ENCODE assay signal across 19 cellular contexts in the genomic region with DNA sequence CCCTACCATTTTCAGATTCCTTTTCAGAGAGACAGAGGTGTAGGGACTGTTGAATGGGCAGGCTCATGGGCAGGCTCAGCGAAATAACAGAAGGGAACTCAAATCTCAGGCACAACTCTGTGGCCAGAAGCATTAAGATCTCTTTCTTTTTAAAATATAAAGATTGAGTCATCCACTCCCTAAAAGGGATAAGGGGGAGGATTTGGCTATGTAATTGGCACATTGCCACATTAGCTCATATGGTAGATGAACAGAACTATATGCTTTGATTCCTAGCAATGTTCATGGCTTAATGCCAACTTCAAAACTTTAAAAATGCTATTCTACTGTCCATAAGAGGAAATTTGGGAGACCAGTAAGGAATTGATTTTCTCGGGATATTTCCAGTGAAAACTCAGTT.
A peak's percentile ranks its signal among the peaks of the same experiment; 100 is the strongest.
DNase-seq lines count a peak whose midpoint lies in the region; FAIRE-seq and TF ChIP-seq lines count a peak whose summit lies in the region.
"Had no signal": no experiment of that assay in that cellular context is flagged by ENCODE, and none has a peak within 500 bp of the region (broad histone marks: within the 10 kb centered on the region; RNA-seq: fewer than 3 reads in every experiment).

No MANE protein-coding gene starts in this region.

- intact Hi-C loops in head of caudate nucleus (cut with DNase I): loop anchor here (10.0 kb wide), 2 partner anchors 242 to 652 kb away; no protein-coding TSS in a partner anchor

- no peak for FAIRE-seq in urothelium cell line (lab: Jason Lieb, UNC)
- FAIRE-seq: GM19239 had no signal

- in situ Hi-C loops in astrocyte of the spinal cord (cut with HindIII; ENCODE audit: low sequenced_read_pairs): no loop called here

- H3K4me3 ChIP-seq in astrocyte of the spinal cord (ENCODE audit: low read depth, low read length): no peak overlapping the region
- H3K4me3 ChIP-seq: ascending aorta, dorsolateral prefrontal cortex, esophagus squamous epithelium, right atrium auricular region, SK-N-MC, upper lobe of left lung had no signal

- no peak for TF ChIP-seq CTCF in astrocyte of the spinal cord (IDR thresholded peaks at IDR 0.05; ENCODE audit: low read depth, low read length)

- DNase-seq in NCI-H82 (lab: John Stamatoyannopoulos, UW): peak; percentile 39
- DNase-seq in NCI-H82 treated with DMSO at 0.1 percent for 48 hours (lab: John Stamatoyannopoulos, UW; ENCODE audit: unreplicated experiment): no peak
- DNase-seq in astrocyte of the spinal cord (ENCODE audit: low read depth, low spot score): peak; percentile 35
- DNase-seq in fibroblast of the conjunctiva (ENCODE audit: low read depth): peak; percentile 59
- peak; percentile 34 for DNase-seq in urothelium cell line (ENCODE audit: low spot score)
- no peak for DNase-seq in 8988T
- DNase-seq in activated naive CD4-positive, alpha-beta T cell (lab: John Stamatoyannopoulos, UW): no peak
- no peak for DNase-seq in head of caudate nucleus
- DNase-seq: activated CD4-positive, alpha-beta T cell treated with anti-CD3 and anti-CD28 coated beads for 4 hours; activated CD8-positive, alpha-beta memory T cell treated with anti-CD3 and anti-CD28 coated beads, Interleukin-2, amount 50 U/mL, for 4 hours; dorsolateral prefrontal cortex; esophagus squamous epithelium; NCI-H1436 treated with DMSO at 0.1 percent for 48 hours; stimulated activated naive CD8-positive, alpha-beta T cell treated with anti-CD3 and anti-CD28 coated beads, Interleukin-15, Interleukin-2, amounts not matched to agents 100 U/mL and 50 U/mL, for 24 hours; upper lobe of left lung had no signal

Comparison
In these comparisons a context has a peak if more than half of its experiments do, and no peak if none do; other contexts are left out.
1. DNase-seq: peak in NCI-H82 (single experiment), astrocyte of the spinal cord (single experiment), fibroblast of the conjunctiva (single experiment) and urothelium cell line (single experiment); none in NCI-H82 treated with DMSO at 0.1 percent for 48 hours (single experiment), 8988T (single experiment), activated naive CD4-positive, alpha-beta T cell (0 of 4) and head of caudate nucleus (0 of 42).